19 cellular contexts compared by ENCODE assay signal in genomic region chr2:187985923-187986322, GRCh38.
DNase-seq lines count a peak whose midpoint lies in the region; ATAC-seq and TF ChIP-seq lines count a peak whose summit lies in the region.
"Had no signal": no experiment of that assay in that cellular context is flagged by ENCODE, and none has a peak within 500 bp of the region (broad histone marks: within the 10 kb centered on the region; RNA-seq: fewer than 3 reads in every experiment).

No MANE protein-coding gene starts in this region.

- TF ChIP-seq CTCF in VCaP (conservative IDR thresholded peaks at IDR 0.05) (no peak), fibroblast of pulmonary artery (IDR thresholded peaks at IDR 0.05; ENCODE audit: low read length, missing control alignments) (no peak)

- peaks cover 49% of the 10 kb centered on the region for H3K4me1 ChIP-seq in HUES6 (ENCODE audit: control insufficient read depth, insufficient read depth, low read length)

- no peaks in the 10 kb centered on the region for H3K9me3 ChIP-seq in HUES6 (ENCODE audit: control insufficient read depth, insufficient read depth, low read depth, low read length)
- H3K9me3 ChIP-seq: heart right ventricle, ovary, upper lobe of right lung had no signal

- DNase-seq in A172 (ENCODE audit: low spot score) (peak; percentile 8), fibroblast of pulmonary artery (ENCODE audit: low read depth) (peak; percentile 29), cortex of kidney (lab: John Stamatoyannopoulos, UW) (no peak)
- DNase-seq: dorsolateral prefrontal cortex; heart right ventricle; immature natural killer cell; NCI-H1436 treated with DMSO at 0.1 percent for 48 hours; NCI-H226; ovary; stimulated activated naive CD8-positive, alpha-beta T cell treated with anti-CD3 and anti-CD28 coated beads, Interleukin-15, amount 100 ng/mL, for 72 hours; upper lobe of right lung; WERI-Rb-1 had no signal

- H3K4me3 ChIP-seq in HUES6 (ENCODE audit: low read depth, low read length) (no peak overlapping the region; the same call in 1 of the 2 replicates), fibroblast of pulmonary artery (replicated peaks; ENCODE audit: low read depth, low read length) (no peak overlapping the region)
- H3K4me3 ChIP-seq: dorsolateral prefrontal cortex, heart right ventricle, lung, ovary, upper lobe of right lung had no signal

- H3K27ac ChIP-seq in HUES6 (ENCODE audit: low read depth, low read length) (peak overlapping the region; percentile 58), VCaP (peak overlapping the region; percentile 93)
- H3K27ac ChIP-seq: dorsolateral prefrontal cortex, heart right ventricle, ovary, upper lobe of right lung, WERI-Rb-1 had no signal

- H3K9ac ChIP-seq in HUES6 (ENCODE audit: low read length), result peak overlapping the region; percentile 18

- no peaks in the 10 kb centered on the region for H3K36me3 ChIP-seq in HUES6 (ENCODE audit: control insufficient read depth, insufficient read depth, low read length)
- H3K36me3 ChIP-seq: heart right ventricle, ovary, upper lobe of right lung, WERI-Rb-1 had no signal

- ATAC-seq in GM19023 (IDR thresholded peaks at IDR 0.05; ENCODE audit: unreplicated experiment) (no peak), HG02981 (IDR thresholded peaks at IDR 0.05; ENCODE audit: unreplicated experiment) (no peak), GM18511 (IDR thresholded peaks at IDR 0.05; ENCODE audit: unreplicated experiment) (no peak)
- ATAC-seq: heart right ventricle, Right ventricle myocardium inferior, upper lobe of right lung had no signal

- H3K27me3 ChIP-seq in HUES6 (ENCODE audit: control insufficient read depth, insufficient read depth, low read length), result no peaks in the 10 kb centered on the region
- H3K27me3 ChIP-seq: dorsolateral prefrontal cortex, heart right ventricle, ovary, upper lobe of right lung had no signal
